1 cellular context compared by ENCODE assay signal in the genomic region with DNA sequence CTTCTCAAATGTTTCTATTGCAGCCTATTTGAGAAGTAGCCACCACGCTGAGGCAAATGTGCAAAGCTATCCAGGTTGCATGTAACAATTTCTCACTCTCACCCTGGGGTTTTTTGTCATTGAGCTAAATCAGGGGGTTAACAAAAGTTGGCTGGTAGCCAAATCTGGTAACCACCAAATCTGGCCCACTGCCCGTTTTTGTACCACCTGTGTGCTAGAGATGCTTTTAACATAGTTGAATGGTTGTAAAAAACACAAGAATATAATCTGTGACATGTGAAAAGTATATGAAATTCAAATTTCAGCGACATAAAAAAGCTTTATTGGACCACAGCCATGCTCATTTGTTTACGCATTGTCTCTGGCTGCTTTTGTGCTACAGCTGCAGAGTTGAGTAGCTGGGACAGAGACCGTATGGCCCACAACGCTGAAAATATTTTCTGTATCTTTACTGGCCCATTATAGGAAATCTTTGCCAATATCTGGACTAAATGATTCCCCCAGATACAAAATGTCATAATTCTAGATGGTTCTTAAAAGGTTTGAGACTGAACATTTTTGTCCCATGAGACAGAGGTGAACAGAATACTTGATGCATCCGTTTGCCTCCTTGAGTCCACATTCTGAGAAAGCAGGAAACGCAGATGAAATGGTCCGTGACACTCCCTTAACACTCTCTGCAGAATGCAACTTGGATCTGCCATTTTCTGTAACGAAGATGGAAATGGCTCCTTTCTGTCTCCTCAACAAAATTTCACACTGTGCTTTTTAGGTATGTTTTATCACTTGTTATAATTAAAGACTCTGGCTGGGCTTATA.
TF ChIP-seq lines count a peak whose summit lies in the region.

No MANE protein-coding gene starts in this region.

TF ChIP-seq in IMR-90, 13 proteins besides CTCF, POLR2A, EP300 and RAD21 (continued from another document):
- TF ChIP-seq, protein P1, sequence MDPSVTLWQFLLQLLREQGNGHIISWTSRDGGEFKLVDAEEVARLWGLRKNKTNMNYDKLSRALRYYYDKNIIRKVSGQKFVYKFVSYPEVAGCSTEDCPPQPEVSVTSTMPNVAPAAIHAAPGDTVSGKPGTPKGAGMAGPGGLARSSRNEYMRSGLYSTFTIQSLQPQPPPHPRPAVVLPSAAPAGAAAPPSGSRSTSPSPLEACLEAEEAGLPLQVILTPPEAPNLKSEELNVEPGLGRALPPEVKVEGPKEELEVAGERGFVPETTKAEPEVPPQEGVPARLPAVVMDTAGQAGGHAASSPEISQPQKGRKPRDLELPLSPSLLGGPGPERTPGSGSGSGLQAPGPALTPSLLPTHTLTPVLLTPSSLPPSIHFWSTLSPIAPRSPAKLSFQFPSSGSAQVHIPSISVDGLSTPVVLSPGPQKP (IDR thresholded peaks at IDR 0.05; ENCODE audit: borderline replicate concordance, low read depth, low read length) = no peak
- TF ChIP-seq SMC3 (IDR thresholded peaks at IDR 0.05; ENCODE audit: low read depth, low read length) (no peak), MAFK (IDR thresholded peaks at IDR 0.05; ENCODE audit: low read depth, low read length) (no peak), RCOR1 (IDR thresholded peaks at IDR 0.05; ENCODE audit: insufficient replicate concordance, low read length) (no peak), CHD1 (IDR thresholded peaks at IDR 0.05; ENCODE audit: low read depth, low read length) (no peak)
